18 cellular contexts compared by ENCODE assay signal in the genomic region with DNA sequence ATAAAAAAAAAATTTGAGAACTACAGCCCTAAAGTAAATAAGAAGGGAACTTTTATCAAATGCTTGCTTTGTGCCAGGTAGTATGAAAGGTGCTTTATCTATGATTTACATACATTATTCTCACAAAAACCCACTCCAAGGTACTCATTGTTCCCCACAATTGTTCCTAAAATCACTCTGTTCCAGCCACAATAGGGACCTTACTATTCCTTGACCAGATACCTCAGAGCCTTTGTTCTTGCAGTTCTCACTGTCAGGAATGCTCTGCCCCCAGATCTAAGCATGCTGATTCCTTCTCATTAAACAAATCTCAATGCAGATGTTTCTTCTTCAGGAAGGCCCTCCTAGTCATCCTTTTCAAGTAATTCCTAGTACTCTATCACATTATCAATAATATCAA.
"Had no signal": no experiment of that assay in that cellular context is flagged by ENCODE, and none has a peak within 500 bp of the region (broad histone marks: within the 10 kb centered on the region; RNA-seq: fewer than 3 reads in every experiment).

No MANE protein-coding gene starts in this region.

- H3K27me3 ChIP-seq: gastrocnemius medialis, heart left ventricle, thyroid gland had no signal

- H3K4me3 Mint-ChIP-seq: activated CD8-positive, alpha-beta T cell treated with anti-CD3 and anti-CD28 coated beads, Interleukin-2, amount 10 ng/mL, durations not matched to agents 7 days and 5 days; activated naive CD8-positive, alpha-beta T cell treated with anti-CD3 and anti-CD28 coated beads, Interleukin-2, amount 50 U/mL, for 24 hours; dendritic cell treated with granulocyte-macrophage colony-stimulating factor and Interleukin-4, amounts not matched to agents 40 ng/mL and 50 ng/mL, for 4 days; stimulated activated effector memory CD8-positive, alpha-beta T cell treated with anti-CD3 and anti-CD28 coated beads, Interleukin-12 subunit alpha, Interleukin-12 subunit beta, amount 100 ng/mL, for 72 hours; T-helper 17 cell had no signal

- H3K4me3 ChIP-seq: gastrocnemius medialis, heart left ventricle, thyroid gland had no signal

- H3K9me3 ChIP-seq: gastrocnemius medialis, heart left ventricle, thyroid gland had no signal

- DNase-seq: activated CD4-positive, alpha-beta T cell treated with anti-CD3 and anti-CD28 coated beads for 4 hours; activated CD8-positive, alpha-beta memory T cell treated with anti-CD3 and anti-CD28 coated beads, Interleukin-2, amount 50 U/mL, for 4 hours; activated CD8-positive, alpha-beta T cell treated with anti-CD3 and anti-CD28 coated beads, Interleukin-2, amount 10 ng/mL, durations not matched to agents 7 days and 5 days; activated gamma-delta T cell treated with Interleukin-2 at 50 U/mL for 16 hours; activated naive CD8-positive, alpha-beta T cell treated with anti-CD3 and anti-CD28 coated beads, Interleukin-2, amount 50 U/mL, for 24 hours; activated T-cell treated with anti-CD3 and anti-CD28 coated beads, Interleukin-2, amount 50 U/mL, for 48 hours; aorta; cerebellar nuclear complex; effector memory CD4-positive, alpha-beta T cell; gastrocnemius medialis; heart left ventricle; kidney glomerular epithelial cell; left ventricle myocardium superior; posterior cingulate gyrus; T-helper 17 cell; thyroid gland had no signal

- H3K27ac Mint-ChIP-seq: activated CD8-positive, alpha-beta T cell treated with anti-CD3 and anti-CD28 coated beads, Interleukin-2, amount 10 ng/mL, durations not matched to agents 7 days and 5 days; activated naive CD8-positive, alpha-beta T cell treated with anti-CD3 and anti-CD28 coated beads, Interleukin-2, amount 50 U/mL, for 24 hours; dendritic cell treated with granulocyte-macrophage colony-stimulating factor and Interleukin-4, amounts not matched to agents 40 ng/mL and 50 ng/mL, for 4 days; T-helper 17 cell had no signal

- ATAC-seq: activated CD8-positive, alpha-beta T cell treated with anti-CD3 and anti-CD28 coated beads, Interleukin-2, amount 10 ng/mL, durations not matched to agents 7 days and 5 days; activated naive CD8-positive, alpha-beta T cell treated with anti-CD3 and anti-CD28 coated beads, Interleukin-2, amount 50 U/mL, for 24 hours; gastrocnemius medialis; heart left ventricle; left ventricle myocardium superior; stimulated activated effector memory CD8-positive, alpha-beta T cell treated with anti-CD3 and anti-CD28 coated beads, Interleukin-12 subunit alpha, Interleukin-12 subunit beta, amount 100 ng/mL, for 72 hours; T-helper 17 cell had no signal

- H3K9me3 Mint-ChIP-seq: activated naive CD8-positive, alpha-beta T cell treated with anti-CD3 and anti-CD28 coated beads, Interleukin-2, amount 50 U/mL, for 24 hours; dendritic cell treated with granulocyte-macrophage colony-stimulating factor and Interleukin-4, amounts not matched to agents 40 ng/mL and 50 ng/mL, for 4 days; stimulated activated effector memory CD8-positive, alpha-beta T cell treated with anti-CD3 and anti-CD28 coated beads, Interleukin-12 subunit alpha, Interleukin-12 subunit beta, amount 100 ng/mL, for 72 hours had no signal

- H3K36me3 ChIP-seq: gastrocnemius medialis, thyroid gland had no signal

- H3K27ac ChIP-seq: gastrocnemius medialis, heart left ventricle, thyroid gland had no signal

- H3K27me3 Mint-ChIP-seq: activated naive CD8-positive, alpha-beta T cell treated with anti-CD3 and anti-CD28 coated beads, Interleukin-2, amount 50 U/mL, for 24 hours; dendritic cell treated with granulocyte-macrophage colony-stimulating factor and Interleukin-4, amounts not matched to agents 40 ng/mL and 50 ng/mL, for 4 days; T-helper 17 cell had no signal
